Comparison of ENCODE assay signal across 13 cellular contexts in the genomic region with DNA sequence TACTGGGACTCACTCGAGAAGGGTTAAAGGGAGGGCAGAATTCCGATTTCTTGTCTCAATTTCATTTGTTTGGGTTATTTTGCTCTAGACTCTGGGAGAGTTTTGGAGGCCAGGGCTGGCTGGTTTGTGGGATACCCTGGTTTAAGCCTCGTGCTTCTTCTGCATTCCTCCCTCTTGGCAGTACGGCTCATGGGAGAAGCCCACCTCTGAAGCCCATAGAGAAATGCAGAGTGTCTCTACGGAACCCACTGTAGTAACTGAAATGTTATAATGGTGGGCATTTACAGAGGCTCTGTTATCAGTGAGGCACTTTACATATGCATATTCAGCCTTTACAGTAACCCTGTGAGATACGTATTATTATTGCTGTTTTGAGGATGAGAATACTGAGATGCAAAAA. TPM values are rescaled to one million over a fixed set of nuclear protein-coding genes. Genes with fewer than 3 reads are reported as not detected.
"Had no signal": no experiment of that assay in that cellular context is flagged by ENCODE, and none has a peak within 500 bp of the region (broad histone marks: within the 10 kb centered on the region; RNA-seq: fewer than 3 reads in every experiment).

No MANE protein-coding gene starts in this region.

- H3K36me3 ChIP-seq: esophagus squamous epithelium, tibial artery had no signal

- H3K4me3 ChIP-seq: esophagus squamous epithelium, lung, tibial artery had no signal

- H3K27ac ChIP-seq: esophagus squamous epithelium, tibial artery had no signal

- DNase-seq: activated CD4-positive, alpha-beta memory T cell treated with anti-CD3 and anti-CD28 coated beads, Interleukin-2, amount 10 ng/mL, durations not matched to agents 7 days and 5 days; activated CD4-positive, alpha-beta T cell treated with anti-CD3 and anti-CD28 coated beads for 1 hour; activated gamma-delta T cell treated with Interleukin-2 at 50 U/mL for 16 hours; activated naive CD8-positive, alpha-beta T cell treated with anti-CD3 and anti-CD28 coated beads for 36 hours; activated T-cell treated with anti-CD3 and anti-CD28 coated beads, Interleukin-2, amount 50 U/mL, for 72 hours; esophagus squamous epithelium; foreskin fibroblast; glutamatergic neuron; left colon; occipital lobe; tibial artery had no signal

- H3K9me3 ChIP-seq: tibial artery had no signal

- H3K27me3 ChIP-seq: esophagus squamous epithelium, tibial artery had no signal

RNA-seq across cellular contexts. Expression of gene ROR1, which starts 43.9 kb away (rescaled TPM):
- total RNA-seq: activated naive CD8-positive, alpha-beta T cell treated with anti-CD3 and anti-CD28 coated beads for 36 hours; T-helper 2 cell treated with Interferon-gamma antibody and Interleukin-4, amounts not matched to agents 100 ng/mL and 5 ng/mL, for 36 hours had no signal
